ENCODE assay signal across 9 cellular contexts in genomic region chr11:64060861-64061444, GRCh38. TPM values are rescaled to one million over a fixed set of nuclear protein-coding genes. Genes with fewer than 3 reads are reported as not detected.
DNase-seq lines count a peak whose midpoint lies in the region; ATAC-seq and TF ChIP-seq lines count a peak whose summit lies in the region.
"Had no signal": no experiment of that assay in that cellular context is flagged by ENCODE, and none has a peak within 500 bp of the region (broad histone marks: within the 10 kb centered on the region; RNA-seq: fewer than 3 reads in every experiment).

No MANE protein-coding gene starts in this region.

- H3K4me1 ChIP-seq in prostate gland (replicated peaks) = no peaks in the 10 kb centered on the region
- H3K4me1 ChIP-seq in urinary bladder (ENCODE audit: insufficient read depth) = no peaks in the 10 kb centered on the region

- in situ Hi-C loops in GM13977 (cut with MboI; ENCODE audit: low pct_unique_long_range_greater_than_20kb, low sequenced_read_pairs, unreplicated experiment) = no loop called here

- no peak overlapping the region for H3K27ac Mint-ChIP-seq in activated T-helper 2 cell treated with anti-CD3 and anti-CD28 coated beads, Interferon-gamma antibody, Interleukin-2, Interleukin-4, amounts not matched to agents 10 μg/mL and 5 μg/mL and 100 μg/mL, durations not matched to agents 14 hours and 24 hours and 36 hours

- H3K4me3 Mint-ChIP-seq in activated T-helper 2 cell treated with anti-CD3 and anti-CD28 coated beads, Interferon-gamma antibody, Interleukin-2, Interleukin-4, amounts not matched to agents 10 μg/mL and 5 μg/mL and 100 μg/mL, durations not matched to agents 14 hours and 24 hours and 36 hours (ENCODE audit: low read depth) = peak overlapping the region; percentile 77

- H3K27me3 Mint-ChIP-seq in activated T-helper 2 cell treated with anti-CD3 and anti-CD28 coated beads, Interferon-gamma antibody, Interleukin-2, Interleukin-4, amounts not matched to agents 10 μg/mL and 5 μg/mL and 100 μg/mL, durations not matched to agents 14 hours and 24 hours and 36 hours (ENCODE audit: low read depth) = peaks cover 14% of the 10 kb centered on the region

- H3K36me3 Mint-ChIP-seq in activated T-helper 2 cell treated with anti-CD3 and anti-CD28 coated beads, Interferon-gamma antibody, Interleukin-2, Interleukin-4, amounts not matched to agents 10 μg/mL and 5 μg/mL and 100 μg/mL, durations not matched to agents 14 hours and 24 hours and 36 hours (ENCODE audit: low read depth) = no peaks in the 10 kb centered on the region

- WGBS in prostate gland = 12% methylated on average over 28 of the region's 42 CpGs
- 9% methylated on average over 42 of the region's 42 CpGs for WGBS in urinary bladder

- DNase-seq in GM13977 (ENCODE audit: low spot score) = peak; percentile 91
- peak; percentile 61 for DNase-seq in NCI-H748 (lab: John Stamatoyannopoulos, UW; ENCODE audit: unreplicated experiment)
- peak; percentile 33 for DNase-seq in activated T-helper 2 cell treated with anti-CD3 and anti-CD28 coated beads, Interferon-gamma antibody, Interleukin-2, Interleukin-4, amounts not matched to agents 10 μg/mL and 5 μg/mL and 100 μg/mL, durations not matched to agents 14 hours and 24 hours and 36 hours (ENCODE audit: low spot score)
- peak in 41 of 42 donors; percentile 59 to 91 (median 81) for DNase-seq in head of caudate nucleus
- no peak for DNase-seq in prostate gland (ENCODE audit: low spot score)
- DNase-seq in NOMO-1 treated with DMSO at 0.1 percent for 48 hours (lab: John Stamatoyannopoulos, UW; ENCODE audit: unreplicated experiment) = no peak

- intact Hi-C loops in activated T-helper 2 cell treated with anti-CD3 and anti-CD28 coated beads, Interferon-gamma antibody, Interleukin-2, Interleukin-4, amounts not matched to agents 10 μg/mL and 5 μg/mL and 100 μg/mL, durations not matched to agents 14 hours and 24 hours and 36 hours (cut with micrococcal nuclease) = no loop called here
- intact Hi-C loops in head of caudate nucleus (cut with DNase I) = no loop called here
- intact Hi-C loops in prostate gland (cut with DNase I) = no loop called here

- H3K27ac ChIP-seq in prostate gland = no peak overlapping the region
- no peak overlapping the region for H3K27ac ChIP-seq in urinary bladder (ENCODE audit: low read depth)
- H3K27ac ChIP-seq: VCaP had no signal

- no peaks in the 10 kb centered on the region for H3K9me3 Mint-ChIP-seq in activated T-helper 2 cell treated with anti-CD3 and anti-CD28 coated beads, Interferon-gamma antibody, Interleukin-2, Interleukin-4, amounts not matched to agents 10 μg/mL and 5 μg/mL and 100 μg/mL, durations not matched to agents 14 hours and 24 hours and 36 hours

- no peaks in the 10 kb centered on the region for H3K9me3 ChIP-seq in prostate gland

- H3K4me1 Mint-ChIP-seq in activated T-helper 2 cell treated with anti-CD3 and anti-CD28 coated beads, Interferon-gamma antibody, Interleukin-2, Interleukin-4, amounts not matched to agents 10 μg/mL and 5 μg/mL and 100 μg/mL, durations not matched to agents 14 hours and 24 hours and 36 hours (ENCODE audit: low read depth) = peaks cover 4% of the 10 kb centered on the region

- H3K4me3 ChIP-seq in prostate gland (peak overlapping the region; percentile 1 to 27), urinary bladder (ENCODE audit: low read depth, low read length) (peak overlapping the region; percentile 21)

- TF ChIP-seq POLR2A in prostate gland (IDR thresholded peaks at IDR 0.05) = no peak

- TF ChIP-seq CTCF in GM13977 (IDR thresholded peaks at IDR 0.05; ENCODE audit: extremely low read depth, insufficient read depth, missing control alignments) (no peak), prostate gland (IDR thresholded peaks at IDR 0.05) (no peak)

- H3K27me3 ChIP-seq in prostate gland (replicated peaks; ENCODE audit: insufficient read depth) = no peaks in the 10 kb centered on the region

- no peak for ATAC-seq in GM18519 (IDR thresholded peaks at IDR 0.05; ENCODE audit: low FRiP score, unreplicated experiment)

- H3K36me3 ChIP-seq in prostate gland (no peaks in the 10 kb centered on the region), urinary bladder (ENCODE audit: insufficient read depth) (no peaks in the 10 kb centered on the region)

RNA-seq across cellular contexts. Expression of gene FLRT1, which starts 25.2 kb away (rescaled TPM):
- not detected in 2 replicates for total RNA-seq in activated T-helper 2 cell treated with anti-CD3 and anti-CD28 coated beads, Interferon-gamma antibody, Interleukin-2, Interleukin-4, amounts not matched to agents 10 μg/mL and 5 μg/mL and 100 μg/mL, durations not matched to agents 14 hours and 24 hours and 36 hours
- total RNA-seq in prostate gland = under 1 TPM; 0.36 to 0.57 TPM
- total RNA-seq in urinary bladder = 1.7 TPM
- 0.66 TPM for polyA plus RNA-seq in urinary bladder

Comparison
In these comparisons a context has a peak if more than half of its experiments do, and no peak if none do; other contexts are left out.
1. DNase-seq: peak in GM13977 (single experiment), NCI-H748 (single experiment), activated T-helper 2 cell treated with anti-CD3 and anti-CD28 coated beads, Interferon-gamma antibody, Interleukin-2, Interleukin-4, amounts not matched to agents 10 μg/mL and 5 μg/mL and 100 μg/mL, durations not matched to agents 14 hours and 24 hours and 36 hours (single experiment) and head of caudate nucleus (41 of 42); none in prostate gland (single experiment) and NOMO-1 treated with DMSO at 0.1 percent for 48 hours (single experiment).